ENCODE assay signal across 9 cellular contexts in the genomic region with DNA sequence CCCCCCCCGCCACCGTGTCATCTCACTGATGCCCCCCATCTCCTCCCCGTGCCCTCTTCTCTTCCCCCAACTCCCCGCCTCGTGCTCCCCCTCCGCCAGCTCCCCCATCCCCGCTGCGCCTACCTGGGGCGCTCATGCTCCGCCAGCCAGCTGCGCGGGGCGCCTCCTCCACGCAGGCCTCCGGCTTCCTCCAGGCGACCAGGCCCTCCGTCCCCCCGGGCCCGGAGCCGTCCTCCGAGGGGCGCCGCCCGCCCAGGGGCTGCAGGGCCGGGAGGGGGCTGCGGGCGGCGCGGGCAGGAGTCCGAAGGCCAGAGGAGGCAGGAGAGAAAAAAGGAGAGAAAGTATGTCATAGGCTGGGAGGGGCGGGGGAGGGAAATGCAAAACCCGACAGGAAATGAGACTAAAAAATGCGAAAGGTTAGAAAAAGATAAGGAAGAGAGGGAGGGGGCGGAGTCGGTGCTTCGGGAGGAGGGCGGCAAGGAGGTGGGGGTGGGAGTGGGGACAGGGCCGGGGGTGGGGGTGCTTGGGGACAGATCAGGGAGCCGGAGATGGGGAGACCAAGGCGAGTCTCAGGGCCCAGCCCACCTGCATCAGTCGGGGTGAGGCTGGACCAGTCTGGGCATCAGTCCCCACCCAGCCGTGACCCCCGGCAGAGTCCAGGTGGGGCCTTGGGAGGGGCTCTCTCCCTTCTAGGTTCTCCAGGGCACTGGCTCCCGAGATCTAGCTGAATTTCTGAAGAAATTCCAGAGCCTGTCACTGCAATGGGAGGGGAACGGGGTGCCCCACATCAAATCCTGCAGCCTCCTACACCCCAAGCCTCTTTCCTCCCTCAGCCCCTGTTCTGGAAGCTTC. TPM values are rescaled to one million over a fixed set of nuclear protein-coding genes. Genes with fewer than 3 reads are reported as not detected.
DNase-seq lines count a peak whose midpoint lies in the region; ATAC-seq, FAIRE-seq and TF ChIP-seq lines count a peak whose summit lies in the region.
"Had no signal": no experiment of that assay in that cellular context is flagged by ENCODE, and none has a peak within 500 bp of the region (broad histone marks: within the 10 kb centered on the region; RNA-seq: fewer than 3 reads in every experiment).

A gene (minus strand): TSS at position 324 of the 852 bp plus-strand sequence. CDS start 85,361 bp downstream, outside the sequence.

- H3K4me1 Mint-ChIP-seq in activated T-cell treated with anti-CD3 and anti-CD28 coated beads, Interleukin-2, amount 50 U/mL, for 4 hours (ENCODE audit: low read depth): peaks cover 45% of the 10 kb centered on the region

- no peaks in the 10 kb centered on the region for H3K9me3 ChIP-seq in HUES64 (ENCODE audit: insufficient read depth, low read depth, low read length)
- no peaks in the 10 kb centered on the region for H3K9me3 ChIP-seq in tibial artery

- H3K4me1 ChIP-seq in HUES64 (ENCODE audit: insufficient read depth, low read length): no peaks in the 10 kb centered on the region
- H3K4me1 ChIP-seq in tibial artery: peaks cover 0 to 6% (median 2%) of the 10 kb centered on the region in 4 donors
- H3K4me1 ChIP-seq: parathyroid adenoma had no signal

- H3K36me3 Mint-ChIP-seq in activated T-cell treated with anti-CD3 and anti-CD28 coated beads, Interleukin-2, amount 50 U/mL, for 4 hours (ENCODE audit: insufficient read depth): peaks cover 20% of the 10 kb centered on the region

- H3K4me3 ChIP-seq in HUES64 (ENCODE audit: low read length): peak within 1 kb of the TSS; percentile 54
- peak within 1 kb of the TSS; percentile 21 to 29 for H3K4me3 ChIP-seq in tibial artery

- H3K9me3 Mint-ChIP-seq in activated T-cell treated with anti-CD3 and anti-CD28 coated beads, Interleukin-2, amount 50 U/mL, for 4 hours: no peaks in the 10 kb centered on the region

- intact Hi-C loops in tibial artery (cut with DNase I; ENCODE audit: low total_unique reads) (no loop called here), Right ventricle myocardium superior (cut with DNase I) (no loop called here)

- peak within 1 kb of the TSS; percentile 92 for H3K4me3 Mint-ChIP-seq in activated T-cell treated with anti-CD3 and anti-CD28 coated beads, Interleukin-2, amount 50 U/mL, for 4 hours

- no peaks in the 10 kb centered on the region for H3K27me3 Mint-ChIP-seq in activated T-cell treated with anti-CD3 and anti-CD28 coated beads, Interleukin-2, amount 50 U/mL, for 4 hours (ENCODE audit: low read depth)

- H3K27me3 ChIP-seq in HUES64 (ENCODE audit: insufficient read depth, low read length) (no peaks in the 10 kb centered on the region; the same call in 1 of the 2 replicates), tibial artery (peaks cover 0 to 23% of the 10 kb centered on the region in 2 donors)

- ATAC-seq in activated T-cell treated with anti-CD3 and anti-CD28 coated beads, Interleukin-2, amount 50 U/mL, for 4 hours: peak; percentile 57 to 62
- ATAC-seq in Right ventricle myocardium superior (ENCODE audit: poor library complexity): no peak

- H3K36me3 ChIP-seq in HUES64 (ENCODE audit: insufficient read depth, low read length) (no peaks in the 10 kb centered on the region), tibial artery (no peaks in the 10 kb centered on the region)

- DNase-seq in GM18507 (ENCODE audit: extremely low spot score, insufficient read length, low read depth) (peak; percentile 51), islet precursor cell (peak; percentile 74), tibial artery (no peak), NCI-H146 treated with DMSO at 0.1 percent for 48 hours (lab: John Stamatoyannopoulos, UW; ENCODE audit: unreplicated experiment) (no peak), NCI-H1694 treated with DMSO at 0.1 percent for 48 hours (lab: John Stamatoyannopoulos, UW) (no peak), Right ventricle myocardium superior (no peak)
- DNase-seq in activated T-cell treated with anti-CD3 and anti-CD28 coated beads, Interleukin-2, amount 50 U/mL, for 4 hours: peak; percentile 48

- H3K9ac ChIP-seq in HUES64 (ENCODE audit: low read depth, low read length): no peak within 1 kb of the TSS
- H3K9ac ChIP-seq: parathyroid adenoma had no signal

- no peak for TF ChIP-seq CTCF in tibial artery (IDR thresholded peaks at IDR 0.05)

- peak; percentile 56 for FAIRE-seq in GM18507 (lab: Jason Lieb, UNC)

- 6% methylated on average over 42 of the region's 45 CpGs for WGBS in HUES64

- no peak within 1 kb of the TSS for H3K27ac ChIP-seq in HUES64 (ENCODE audit: low read depth, low read length)
- H3K27ac ChIP-seq in tibial artery: no peak within 1 kb of the TSS
- H3K27ac ChIP-seq: parathyroid adenoma had no signal

RNA-seq across cellular contexts. Expression of the gene that starts here (rescaled TPM):
- polyA plus RNA-seq in HUES64 (2013, experiment 1 of 2): 18.6 TPM
- polyA plus RNA-seq in HUES64 (2013, experiment 2 of 2): 16.0 TPM
- total RNA-seq in activated T-cell treated with anti-CD3 and anti-CD28 coated beads, Interleukin-2, amount 50 U/mL, for 4 hours: 10 to 100 TPM; 71.5 to 87.6 (median 87.5) TPM
- total RNA-seq in Right ventricle myocardium superior: 0.22 TPM

Comparison
In these comparisons a context has a peak if more than half of its experiments do, and no peak if none do; other contexts are left out.
1. RNA of the gene that starts here (total RNA-seq): 71.5 to 87.6 TPM in activated T-cell treated with anti-CD3 and anti-CD28 coated beads, Interleukin-2, amount 50 U/mL, for 4 hours; 0.22 TPM in Right ventricle myocardium superior (single experiment); every median in the first group is over 10 times any median in the second.
2. DNase-seq: peak in GM18507 (single experiment), activated T-cell treated with anti-CD3 and anti-CD28 coated beads, Interleukin-2, amount 50 U/mL, for 4 hours (single experiment) and islet precursor cell (single experiment); none in tibial artery (0 of 2), NCI-H146 treated with DMSO at 0.1 percent for 48 hours (single experiment), NCI-H1694 treated with DMSO at 0.1 percent for 48 hours (single experiment) and Right ventricle myocardium superior (single experiment).